1 cellular context compared by ENCODE assay signal in the genomic region with DNA sequence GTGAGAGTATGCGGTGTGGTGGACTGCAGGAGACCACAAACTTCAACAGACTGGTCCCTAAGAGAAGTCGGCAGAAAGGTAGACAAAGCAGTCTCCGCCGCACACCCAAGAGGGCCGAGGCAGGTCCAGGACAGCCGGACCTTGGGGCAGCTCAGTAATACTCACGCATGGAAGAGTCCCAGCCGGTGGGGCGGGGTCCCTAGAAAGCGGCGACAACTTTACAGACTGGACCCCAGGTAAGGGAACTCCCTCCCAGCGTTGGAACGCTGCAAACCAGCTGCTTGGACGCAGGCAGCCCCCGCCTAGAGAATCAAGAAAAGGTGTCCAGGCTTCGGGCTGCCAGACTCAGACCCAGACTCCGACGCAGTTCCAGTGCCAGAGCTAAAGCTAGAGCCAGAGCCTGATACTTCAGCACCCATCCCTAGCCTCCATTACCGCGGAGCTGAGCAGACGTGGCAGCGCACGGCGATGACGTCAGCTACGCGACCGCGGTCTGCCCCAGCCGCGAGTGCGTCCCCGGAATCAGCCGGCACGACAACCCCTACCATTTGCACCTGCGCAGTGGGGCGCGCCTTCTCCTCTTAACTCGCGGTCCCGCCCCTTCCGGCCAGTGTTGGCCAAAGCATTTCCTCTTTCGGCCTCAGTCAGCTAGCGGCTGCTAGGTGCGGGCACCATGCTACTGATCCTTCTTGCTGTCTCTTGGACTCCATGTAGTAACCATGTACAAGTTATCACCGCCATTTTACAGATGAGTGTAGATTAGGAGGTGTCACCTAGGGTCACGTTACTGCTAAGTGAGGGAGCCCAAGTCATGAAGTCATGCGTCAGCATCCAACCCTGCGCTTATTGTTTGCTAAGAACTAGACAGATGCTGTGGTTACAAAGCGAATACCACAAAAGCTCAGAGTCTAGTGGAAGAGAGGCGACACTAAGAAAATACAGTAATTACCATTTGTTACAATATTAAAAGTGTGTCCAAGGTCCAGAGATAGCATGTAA.
TF ChIP-seq lines count a peak whose summit lies in the region.

A gene with protein sequence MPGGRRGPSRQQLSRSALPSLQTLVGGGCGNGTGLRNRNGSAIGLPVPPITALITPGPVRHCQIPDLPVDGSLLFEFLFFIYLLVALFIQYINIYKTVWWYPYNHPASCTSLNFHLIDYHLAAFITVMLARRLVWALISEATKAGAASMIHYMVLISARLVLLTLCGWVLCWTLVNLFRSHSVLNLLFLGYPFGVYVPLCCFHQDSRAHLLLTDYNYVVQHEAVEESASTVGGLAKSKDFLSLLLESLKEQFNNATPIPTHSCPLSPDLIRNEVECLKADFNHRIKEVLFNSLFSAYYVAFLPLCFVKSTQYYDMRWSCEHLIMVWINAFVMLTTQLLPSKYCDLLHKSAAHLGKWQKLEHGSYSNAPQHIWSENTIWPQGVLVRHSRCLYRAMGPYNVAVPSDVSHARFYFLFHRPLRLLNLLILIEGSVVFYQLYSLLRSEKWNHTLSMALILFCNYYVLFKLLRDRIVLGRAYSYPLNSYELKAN (minus strand): TSS at position 445 of the 999 bp plus-strand sequence. CDS start 1,541 bp downstream, outside the sequence.

TF ChIP-seq in HepG2, 621 proteins besides CTCF, POLR2A, EP300 and RAD21 (continued from another document and continues in another):
- TF ChIP-seq, protein P1, sequence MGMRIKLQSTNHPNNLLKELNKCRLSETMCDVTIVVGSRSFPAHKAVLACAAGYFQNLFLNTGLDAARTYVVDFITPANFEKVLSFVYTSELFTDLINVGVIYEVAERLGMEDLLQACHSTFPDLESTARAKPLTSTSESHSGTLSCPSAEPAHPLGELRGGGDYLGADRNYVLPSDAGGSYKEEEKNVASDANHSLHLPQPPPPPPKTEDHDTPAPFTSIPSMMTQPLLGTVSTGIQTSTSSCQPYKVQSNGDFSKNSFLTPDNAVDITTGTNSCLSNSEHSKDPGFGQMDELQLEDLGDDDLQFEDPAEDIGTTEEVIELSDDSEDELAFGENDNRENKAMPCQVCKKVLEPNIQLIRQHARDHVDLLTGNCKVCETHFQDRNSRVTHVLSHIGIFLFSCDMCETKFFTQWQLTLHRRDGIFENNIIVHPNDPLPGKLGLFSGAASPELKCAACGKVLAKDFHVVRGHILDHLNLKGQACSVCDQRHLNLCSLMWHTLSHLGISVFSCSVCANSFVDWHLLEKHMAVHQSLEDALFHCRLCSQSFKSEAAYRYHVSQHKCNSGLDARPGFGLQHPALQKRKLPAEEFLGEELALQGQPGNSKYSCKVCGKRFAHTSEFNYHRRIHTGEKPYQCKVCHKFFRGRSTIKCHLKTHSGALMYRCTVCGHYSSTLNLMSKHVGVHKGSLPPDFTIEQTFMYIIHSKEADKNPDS (CRISPR knock-in tag; IDR thresholded peaks at IDR 0.05) = no peak
- TF ChIP-seq SUZ12 (IDR thresholded peaks at IDR 0.05; ENCODE audit: low read depth, low read length) (no peak; the same call in 1 of the 2 replicates), ZNF33A (CRISPR knock-in tag; IDR thresholded peaks at IDR 0.05; ENCODE audit: borderline replicate concordance) (0 out of 2 replicates have a peak, but pooled peaks have one; percentile 16), TEAD2 (CRISPR knock-in tag; IDR thresholded peaks at IDR 0.05) (no peak), MYC (CRISPR knock-in tag; IDR thresholded peaks at IDR 0.05; ENCODE audit: borderline replicate concordance) (peak; percentile 94; the same call in 1 of the 2 replicates), DR1 (CRISPR knock-in tag; IDR thresholded peaks at IDR 0.05) (peak; percentile 98), ZC3H13 (CRISPR knock-in tag; IDR thresholded peaks at IDR 0.05) (0 out of 2 replicates have a peak, but pooled peaks have one; percentile 59), THYN1 (CRISPR knock-in tag; IDR thresholded peaks at IDR 0.05; ENCODE audit: borderline replicate concordance, low read depth) (no peak), ZZZ3 (CRISPR knock-in tag; IDR thresholded peaks at IDR 0.05; ENCODE audit: borderline replicate concordance) (no peak; the same call in 1 of the 2 replicates), ZNF317 (CRISPR knock-in tag; IDR thresholded peaks at IDR 0.05) (peak; percentile 80), NR3C1 (CRISPR knock-in tag; IDR thresholded peaks at IDR 0.05) (no peak), NCOA2 (CRISPR knock-in tag; IDR thresholded peaks at IDR 0.05) (peak; percentile 39), NCOA1 (CRISPR knock-in tag; IDR thresholded peaks at IDR 0.05) (no peak), ZBTB7A (CRISPR knock-in tag; IDR thresholded peaks at IDR 0.05) (no peak), POGZ (CRISPR knock-in tag; IDR thresholded peaks at IDR 0.05) (peak; percentile 97), GABPB1 (CRISPR knock-in tag; IDR thresholded peaks at IDR 0.05) (peak; percentile 97), FIP1L1 (IDR thresholded peaks at IDR 0.05; ENCODE audit: borderline replicate concordance, insufficient read depth, low read depth, low read length) (no peak), MAFF (IDR thresholded peaks at IDR 0.05; ENCODE audit: low read depth, low read length) (peak; percentile 39; the same call in 1 of the 2 replicates), NKX3-1 (CRISPR knock-in tag; IDR thresholded peaks at IDR 0.05) (no peak; the same call in 1 of the 2 replicates), PTBP1 (IDR thresholded peaks at IDR 0.05; ENCODE audit: low read depth, low read length, poor library complexity, severe bottlenecking) (no peak), FOXA1 (IDR thresholded peaks at IDR 0.05) (no peak), FOXA1 (CRISPR knock-in tag; IDR thresholded peaks at IDR 0.05) (0 out of 2 replicates have a peak, but pooled peaks have one; percentile 7), HOXA7 (CRISPR knock-in tag; IDR thresholded peaks at IDR 0.05) (no peak), ZNF670 (CRISPR knock-in tag; IDR thresholded peaks at IDR 0.05; ENCODE audit: borderline replicate concordance) (peak; percentile 57; the same call in 1 of the 2 replicates), ZNF230 (CRISPR knock-in tag; IDR thresholded peaks at IDR 0.05) (peak; percentile 54; the same call in 1 of the 2 replicates)
- TF ChIP-seq, protein P2, sequence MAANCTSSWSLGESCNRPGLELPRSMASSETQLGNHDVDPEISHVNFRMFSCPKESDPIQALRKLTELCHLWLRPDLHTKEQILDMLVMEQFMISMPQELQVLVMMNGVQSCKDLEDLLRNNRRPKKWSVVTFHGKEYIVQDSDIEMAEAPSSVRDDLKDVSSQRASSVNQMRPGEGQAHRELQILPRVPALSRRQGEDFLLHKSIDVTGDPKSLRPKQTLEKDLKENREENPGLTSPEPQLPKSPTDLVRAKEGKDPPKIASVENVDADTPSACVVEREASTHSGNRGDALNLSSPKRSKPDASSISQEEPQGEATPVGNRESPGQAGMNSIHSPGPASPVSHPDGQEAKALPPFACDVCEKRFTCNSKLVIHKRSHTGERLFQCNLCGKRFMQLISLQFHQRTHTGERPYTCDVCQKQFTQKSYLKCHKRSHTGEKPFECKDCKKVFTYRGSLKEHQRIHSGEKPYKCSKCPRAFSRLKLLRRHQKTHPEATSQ (CRISPR knock-in tag; IDR thresholded peaks at IDR 0.05; ENCODE audit: borderline replicate concordance) = peak; percentile 89; the same call in 1 of the 2 replicates
- TF ChIP-seq, protein P3, sequence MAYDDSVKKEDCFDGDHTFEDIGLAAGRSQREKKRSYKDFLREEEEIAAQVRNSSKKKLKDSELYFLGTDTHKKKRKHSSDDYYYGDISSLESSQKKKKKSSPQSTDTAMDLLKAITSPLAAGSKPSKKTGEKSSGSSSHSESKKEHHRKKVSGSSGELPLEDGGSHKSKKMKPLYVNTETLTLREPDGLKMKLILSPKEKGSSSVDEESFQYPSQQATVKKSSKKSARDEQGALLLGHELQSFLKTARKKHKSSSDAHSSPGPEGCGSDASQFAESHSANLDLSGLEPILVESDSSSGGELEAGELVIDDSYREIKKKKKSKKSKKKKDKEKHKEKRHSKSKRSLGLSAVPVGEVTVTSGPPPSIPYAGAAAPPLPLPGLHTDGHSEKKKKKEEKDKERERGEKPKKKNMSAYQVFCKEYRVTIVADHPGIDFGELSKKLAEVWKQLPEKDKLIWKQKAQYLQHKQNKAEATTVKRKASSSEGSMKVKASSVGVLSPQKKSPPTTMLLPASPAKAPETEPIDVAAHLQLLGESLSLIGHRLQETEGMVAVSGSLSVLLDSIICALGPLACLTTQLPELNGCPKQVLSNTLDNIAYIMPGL (CRISPR knock-in tag; IDR thresholded peaks at IDR 0.05; ENCODE audit: borderline replicate concordance in 1 of 2, low read depth in 1 of 2) = peak; percentile 93
- TF ChIP-seq, protein P4, sequence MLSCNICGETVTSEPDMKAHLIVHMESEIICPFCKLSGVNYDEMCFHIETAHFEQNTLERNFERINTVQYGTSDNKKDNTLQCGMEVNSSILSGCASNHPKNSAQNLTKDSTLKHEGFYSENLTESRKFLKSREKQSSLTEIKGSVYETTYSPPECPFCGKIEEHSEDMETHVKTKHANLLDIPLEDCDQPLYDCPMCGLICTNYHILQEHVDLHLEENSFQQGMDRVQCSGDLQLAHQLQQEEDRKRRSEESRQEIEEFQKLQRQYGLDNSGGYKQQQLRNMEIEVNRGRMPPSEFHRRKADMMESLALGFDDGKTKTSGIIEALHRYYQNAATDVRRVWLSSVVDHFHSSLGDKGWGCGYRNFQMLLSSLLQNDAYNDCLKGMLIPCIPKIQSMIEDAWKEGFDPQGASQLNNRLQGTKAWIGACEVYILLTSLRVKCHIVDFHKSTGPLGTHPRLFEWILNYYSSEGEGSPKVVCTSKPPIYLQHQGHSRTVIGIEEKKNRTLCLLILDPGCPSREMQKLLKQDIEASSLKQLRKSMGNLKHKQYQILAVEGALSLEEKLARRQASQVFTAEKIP (CRISPR knock-in tag; IDR thresholded peaks at IDR 0.05; ENCODE audit: borderline replicate concordance) = no peak
- TF ChIP-seq, protein P5, sequence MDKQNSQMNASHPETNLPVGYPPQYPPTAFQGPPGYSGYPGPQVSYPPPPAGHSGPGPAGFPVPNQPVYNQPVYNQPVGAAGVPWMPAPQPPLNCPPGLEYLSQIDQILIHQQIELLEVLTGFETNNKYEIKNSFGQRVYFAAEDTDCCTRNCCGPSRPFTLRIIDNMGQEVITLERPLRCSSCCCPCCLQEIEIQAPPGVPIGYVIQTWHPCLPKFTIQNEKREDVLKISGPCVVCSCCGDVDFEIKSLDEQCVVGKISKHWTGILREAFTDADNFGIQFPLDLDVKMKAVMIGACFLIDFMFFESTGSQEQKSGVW (CRISPR knock-in tag; IDR thresholded peaks at IDR 0.05; ENCODE audit: borderline replicate concordance) = no peak
- TF ChIP-seq, protein P6, sequence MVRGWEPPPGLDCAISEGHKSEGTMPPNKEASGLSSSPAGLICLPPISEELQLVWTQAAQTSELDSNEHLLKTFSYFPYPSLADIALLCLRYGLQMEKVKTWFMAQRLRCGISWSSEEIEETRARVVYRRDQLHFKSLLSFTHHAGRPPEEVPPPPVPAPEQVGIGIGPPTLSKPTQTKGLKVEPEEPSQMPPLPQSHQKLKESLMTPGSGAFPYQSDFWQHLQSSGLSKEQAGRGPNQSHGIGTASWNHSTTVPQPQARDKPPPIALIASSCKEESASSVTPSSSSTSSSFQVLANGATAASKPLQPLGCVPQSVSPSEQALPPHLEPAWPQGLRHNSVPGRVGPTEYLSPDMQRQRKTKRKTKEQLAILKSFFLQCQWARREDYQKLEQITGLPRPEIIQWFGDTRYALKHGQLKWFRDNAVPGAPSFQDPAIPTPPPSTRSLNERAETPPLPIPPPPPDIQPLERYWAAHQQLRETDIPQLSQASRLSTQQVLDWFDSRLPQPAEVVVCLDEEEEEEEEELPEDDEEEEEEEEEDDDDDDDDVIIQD (CRISPR knock-in tag; IDR thresholded peaks at IDR 0.05; ENCODE audit: low read depth) = peak; percentile 59; the same call in 1 of the 2 replicates
- TF ChIP-seq, protein P7, sequence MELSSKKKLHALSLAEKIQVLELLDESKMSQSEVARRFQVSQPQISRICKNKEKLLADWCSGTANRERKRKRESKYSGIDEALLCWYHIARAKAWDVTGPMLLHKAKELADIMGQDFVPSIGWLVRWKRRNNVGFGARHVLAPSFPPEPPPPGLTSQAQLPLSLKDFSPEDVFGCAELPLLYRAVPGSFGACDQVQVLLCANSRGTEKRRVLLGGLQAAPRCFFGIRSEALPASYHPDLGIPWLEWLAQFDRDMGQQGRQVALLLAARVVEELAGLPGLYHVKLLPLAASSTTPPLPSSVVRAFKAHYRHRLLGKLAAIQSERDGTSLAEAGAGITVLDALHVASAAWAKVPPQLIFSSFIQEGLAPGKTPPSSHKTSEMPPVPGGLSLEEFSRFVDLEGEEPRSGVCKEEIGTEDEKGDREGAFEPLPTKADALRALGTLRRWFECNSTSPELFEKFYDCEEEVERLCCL (CRISPR knock-in tag; IDR thresholded peaks at IDR 0.05; ENCODE audit: borderline replicate concordance) = no peak
- TF ChIP-seq, protein P8, sequence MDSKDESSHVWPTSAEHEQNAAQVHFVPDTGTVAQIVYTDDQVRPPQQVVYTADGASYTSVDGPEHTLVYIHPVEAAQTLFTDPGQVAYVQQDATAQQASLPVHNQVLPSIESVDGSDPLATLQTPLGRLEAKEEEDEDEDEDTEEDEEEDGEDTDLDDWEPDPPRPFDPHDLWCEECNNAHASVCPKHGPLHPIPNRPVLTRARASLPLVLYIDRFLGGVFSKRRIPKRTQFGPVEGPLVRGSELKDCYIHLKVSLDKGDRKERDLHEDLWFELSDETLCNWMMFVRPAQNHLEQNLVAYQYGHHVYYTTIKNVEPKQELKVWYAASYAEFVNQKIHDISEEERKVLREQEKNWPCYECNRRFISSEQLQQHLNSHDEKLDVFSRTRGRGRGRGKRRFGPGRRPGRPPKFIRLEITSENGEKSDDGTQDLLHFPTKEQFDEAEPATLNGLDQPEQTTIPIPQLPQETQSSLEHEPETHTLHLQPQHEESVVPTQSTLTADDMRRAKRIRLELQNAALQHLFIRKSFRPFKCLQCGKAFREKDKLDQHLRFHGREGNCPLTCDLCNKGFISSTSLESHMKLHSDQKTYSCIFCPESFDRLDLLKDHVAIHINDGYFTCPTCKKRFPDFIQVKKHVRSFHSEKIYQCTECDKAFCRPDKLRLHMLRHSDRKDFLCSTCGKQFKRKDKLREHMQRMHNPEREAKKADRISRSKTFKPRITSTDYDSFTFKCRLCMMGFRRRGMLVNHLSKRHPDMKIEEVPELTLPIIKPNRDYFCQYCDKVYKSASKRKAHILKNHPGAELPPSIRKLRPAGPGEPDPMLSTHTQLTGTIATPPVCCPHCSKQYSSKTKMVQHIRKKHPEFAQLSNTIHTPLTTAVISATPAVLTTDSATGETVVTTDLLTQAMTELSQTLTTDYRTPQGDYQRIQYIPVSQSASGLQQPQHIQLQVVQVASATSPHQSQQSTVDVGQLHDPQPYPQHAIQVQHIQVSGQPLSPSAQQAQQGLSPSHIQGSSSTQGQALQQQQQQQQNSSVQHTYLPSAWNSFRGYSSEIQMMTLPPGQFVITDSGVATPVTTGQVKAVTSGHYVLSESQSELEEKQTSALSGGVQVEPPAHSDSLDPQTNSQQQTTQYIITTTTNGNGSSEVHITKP (CRISPR knock-in tag; IDR thresholded peaks at IDR 0.05; ENCODE audit: low read depth) = peak; percentile 57
- TF ChIP-seq, protein P9, sequence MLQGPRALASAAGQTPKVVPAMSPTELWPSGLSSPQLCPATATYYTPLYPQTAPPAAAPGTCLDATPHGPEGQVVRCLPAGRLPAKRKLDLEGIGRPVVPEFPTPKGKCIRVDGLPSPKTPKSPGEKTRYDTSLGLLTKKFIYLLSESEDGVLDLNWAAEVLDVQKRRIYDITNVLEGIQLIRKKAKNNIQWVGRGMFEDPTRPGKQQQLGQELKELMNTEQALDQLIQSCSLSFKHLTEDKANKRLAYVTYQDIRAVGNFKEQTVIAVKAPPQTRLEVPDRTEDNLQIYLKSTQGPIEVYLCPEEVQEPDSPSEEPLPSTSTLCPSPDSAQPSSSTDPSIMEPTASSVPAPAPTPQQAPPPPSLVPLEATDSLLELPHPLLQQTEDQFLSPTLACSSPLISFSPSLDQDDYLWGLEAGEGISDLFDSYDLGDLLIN (CRISPR knock-in tag; IDR thresholded peaks at IDR 0.05; ENCODE audit: borderline replicate concordance) = 0 out of 2 replicates have a peak, but pooled peaks have one; percentile 43
